ENCODE assay signal across 9 cellular contexts in genomic region chr20:38187512-38187911, GRCh38. TPM values are rescaled to one million over a fixed set of nuclear protein-coding genes. Genes with fewer than 3 reads are reported as not detected.
DNase-seq lines count a peak whose midpoint lies in the region; ATAC-seq and TF ChIP-seq lines count a peak whose summit lies in the region.
"Had no signal": no experiment of that assay in that cellular context is flagged by ENCODE, and none has a peak within 500 bp of the region (broad histone marks: within the 10 kb centered on the region; RNA-seq: fewer than 3 reads in every experiment).

No MANE protein-coding gene starts in this region.

- no peaks in the 10 kb centered on the region for H3K9me3 ChIP-seq in OCI-LY1 (ENCODE audit: low read length)
- H3K9me3 ChIP-seq: mucosa of descending colon had no signal

- TF ChIP-seq CTCF in GM06990 (IDR thresholded peaks at IDR 0.05; ENCODE audit: insufficient read depth, low read length, poor library complexity, severe bottlenecking) (peak; percentile 5), OCI-LY1 (IDR thresholded peaks at IDR 0.05; ENCODE audit: low read length) (0 out of 2 replicates have a peak, but pooled peaks have one; percentile 5), GM13976 (IDR thresholded peaks at IDR 0.05; ENCODE audit: borderline replicate concordance, control extremely low read depth, extremely low read depth, insufficient read depth, missing control alignments) (no peak), foreskin keratinocyte (conservative IDR thresholded peaks at IDR 0.05) (no peak)

- H2AFZ ChIP-seq in OCI-LY1 (ENCODE audit: low read length): no peak overlapping the region

- H3K36me3 ChIP-seq in GM06990 (ENCODE audit: control insufficient read depth, insufficient read depth, low read length) (no peaks in the 10 kb centered on the region), OCI-LY1 (ENCODE audit: insufficient read depth, low read length) (no peaks in the 10 kb centered on the region)

- H3K27me3 ChIP-seq in GM06990 (replicated peaks; ENCODE audit: control insufficient read depth, insufficient read depth, low read length) (no peaks in the 10 kb centered on the region; the same call in none of the 2 replicates), OCI-LY1 (ENCODE audit: insufficient read depth, low read length) (no peaks in the 10 kb centered on the region), foreskin keratinocyte (no peaks in the 10 kb centered on the region)

- in situ Hi-C loops in GM13976 (cut with MboI; ENCODE audit: low sequenced_read_pairs, unreplicated experiment): no loop called here

- ATAC-seq in foreskin keratinocyte (no peak), HG02970 (IDR thresholded peaks at IDR 0.05; ENCODE audit: low FRiP score, unreplicated experiment) (no peak)
- ATAC-seq: mucosa of descending colon had no signal

- H3K9me2 ChIP-seq in OCI-LY1 (ENCODE audit: low read depth, low read length): no peaks in the 10 kb centered on the region

- no peak for DNase-seq in GM06990 (ENCODE audit: extremely low read depth, insufficient read length)
- DNase-seq in epithelial cell of prostate (ENCODE audit: low read depth, low spot score): no peak
- DNase-seq in renal cortical epithelial cell (ENCODE audit: low read depth): peak; percentile 61
- no peak for DNase-seq in GM13976 (ENCODE audit: low spot score)
- DNase-seq in foreskin keratinocyte: no peak
- DNase-seq: activated CD4-positive, alpha-beta T cell treated with anti-CD3 and anti-CD28 coated beads, Interleukin-2, amount 50 U/mL, for 1 hour; mucosa of descending colon had no signal

- no peak overlapping the region for H3K4me2 ChIP-seq in OCI-LY1 (ENCODE audit: low read length)

- H3K4me1 ChIP-seq in OCI-LY1 (ENCODE audit: insufficient read depth, low read length, severe bottlenecking) (no peaks in the 10 kb centered on the region), foreskin keratinocyte (peaks cover 17% of the 10 kb centered on the region)

- H3K27ac ChIP-seq in OCI-LY1 (ENCODE audit: low read depth, low read length, poor library complexity, severe bottlenecking): no peak overlapping the region
- H3K27ac ChIP-seq in epithelial cell of prostate: peak overlapping the region; percentile 68
- no peak overlapping the region for H3K27ac ChIP-seq in foreskin keratinocyte

- H3K79me2 ChIP-seq in OCI-LY1 (ENCODE audit: insufficient read depth, low read length): no peaks in the 10 kb centered on the region

- H3K9ac ChIP-seq in OCI-LY1 (ENCODE audit: low read length): no peak overlapping the region

- H3F3A ChIP-seq in OCI-LY1 (ENCODE audit: insufficient read depth, low read length): no peaks in the 10 kb centered on the region

- no peaks in the 10 kb centered on the region for H4K20me1 ChIP-seq in OCI-LY1 (ENCODE audit: insufficient read depth, low read length)

- no peak overlapping the region for H3K4me3 ChIP-seq in GM06990 (replicated peaks; ENCODE audit: low read depth, low read length)
- H3K4me3 ChIP-seq in OCI-LY1 (ENCODE audit: low read depth, low read length, poor library complexity, severe bottlenecking): no peak overlapping the region
- H3K4me3 ChIP-seq: mucosa of descending colon had no signal

RNA-seq across cellular contexts. Expression of gene TGM2, which starts 22.4 kb away (rescaled TPM):
- total RNA-seq in renal cortical epithelial cell: 141 and 245 TPM in 2 replicates
- 17.4 and 41.2 TPM in 2 replicates for total RNA-seq in foreskin keratinocyte
- 13.7 and 29.5 TPM in 2 replicates for polyA plus RNA-seq in foreskin keratinocyte

Comparison
In these comparisons a context has a peak if more than half of its experiments do, and no peak if none do; other contexts are left out.
1. CTCF ChIP-seq: peak in GM06990 (single experiment) and OCI-LY1 (single experiment); none in GM13976 (single experiment) and foreskin keratinocyte (single experiment).